In the genomic region with DNA sequence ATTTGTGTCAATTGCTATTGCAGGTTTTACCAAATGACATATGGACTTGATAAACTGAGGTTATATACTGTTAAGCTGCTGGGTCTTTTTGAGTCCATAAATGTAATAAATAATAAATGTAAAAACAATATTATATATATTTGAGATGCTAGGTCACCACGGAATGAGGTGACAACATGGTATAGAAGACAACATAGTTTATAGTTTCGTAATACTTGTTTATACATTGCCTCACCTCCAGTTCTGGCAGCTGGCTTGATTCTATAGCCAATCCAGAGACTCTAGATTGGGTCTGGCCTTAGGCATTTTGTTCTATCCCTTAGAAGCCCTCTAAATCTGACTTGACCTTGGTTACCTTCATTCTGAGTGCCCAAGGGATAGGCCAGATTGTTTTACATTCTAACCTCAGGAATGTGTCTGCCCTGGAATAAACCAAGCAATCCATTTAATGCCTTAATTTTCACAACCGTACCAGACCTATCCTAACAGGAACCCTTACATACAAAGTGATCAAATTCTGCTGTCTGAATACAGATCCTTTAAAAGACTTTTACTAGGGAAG, we compare ENCODE assay signal across 19 cellular contexts.
A peak's percentile ranks its signal among the peaks of the same experiment; 100 is the strongest.
DNase-seq lines count a peak whose midpoint lies in the region; ATAC-seq and TF ChIP-seq lines count a peak whose summit lies in the region.
"Had no signal": no experiment of that assay in that cellular context is flagged by ENCODE, and none has a peak within 500 bp of the region (broad histone marks: within the 10 kb centered on the region; RNA-seq: fewer than 3 reads in every experiment).

No MANE protein-coding gene starts in this region.

- no peaks in the 10 kb centered on the region for H3K27me3 Mint-ChIP-seq in CD8-positive, alpha-beta T cell (ENCODE audit: low read depth)
- H3K27me3 Mint-ChIP-seq: B cell had no signal

- no peak overlapping the region for H3K4ac ChIP-seq in mesenchymal stem cell (ENCODE audit: low read depth in 1 of 2, low read length in 2 of 2)

- no peaks in the 10 kb centered on the region for H3K9me3 ChIP-seq in mesenchymal stem cell (ENCODE audit: control insufficient read depth, low read length)
- no peaks in the 10 kb centered on the region for H3K9me3 ChIP-seq in CD8-positive, alpha-beta T cell (ENCODE audit: low read length)

- H3K27me3 ChIP-seq in mesenchymal stem cell (ENCODE audit: control insufficient read depth in 1 of 2, insufficient read depth in 1 of 2, low read length in 2 of 2) = no peaks in the 10 kb centered on the region
- H3K27me3 ChIP-seq in CD8-positive, alpha-beta T cell (ENCODE audit: insufficient read depth, low read length) = no peaks in the 10 kb centered on the region

- no peaks in the 10 kb centered on the region for H3K4me1 Mint-ChIP-seq in CD8-positive, alpha-beta T cell (ENCODE audit: low read depth)
- H3K4me1 Mint-ChIP-seq: B cell, CD14-positive monocyte had no signal

- no peak overlapping the region for H3K18ac ChIP-seq in mesenchymal stem cell (ENCODE audit: low read depth in 1 of 2, low read length in 2 of 2)

- H2BK120ac ChIP-seq in mesenchymal stem cell (ENCODE audit: low read depth, low read length) = no peak overlapping the region

- H3K27ac Mint-ChIP-seq in CD8-positive, alpha-beta T cell = no peak overlapping the region
- H3K27ac Mint-ChIP-seq: B cell, CD14-positive monocyte had no signal

- no peak overlapping the region for H4K91ac ChIP-seq in mesenchymal stem cell (ENCODE audit: low read length)

- ATAC-seq in HG02623 (IDR thresholded peaks at IDR 0.05; ENCODE audit: unreplicated experiment) (no peak), HG02678 (IDR thresholded peaks at IDR 0.05; ENCODE audit: unreplicated experiment) (no peak)
- ATAC-seq in CD8-positive, alpha-beta T cell = no peak
- ATAC-seq: GM12878 had no signal

- H3K9ac ChIP-seq in mesenchymal stem cell (ENCODE audit: low read length) = no peak overlapping the region

- CTCF ChIA-PET in CD8-positive, alpha-beta T cell (lab: Charles Lee) = no interaction called here

- H3K9me3 Mint-ChIP-seq in CD8-positive, alpha-beta T cell = no peaks in the 10 kb centered on the region

- peak; percentile 6 for DNase-seq in EH (ENCODE audit: low read depth)
- DNase-seq in M059J (ENCODE audit: low read depth) = peak; percentile 84
- peak; percentile 62 for DNase-seq in amniotic epithelial cell (ENCODE audit: low read depth)
- DNase-seq in mesenchymal stem cell = peak; percentile 20
- DNase-seq in head of caudate nucleus = no peak
- no peak for DNase-seq in CD8-positive, alpha-beta T cell
- DNase-seq: KBM-7, MV-4-11, NCI-H1105 treated with DMSO at 0.1 percent for 48 hours, NCI-H2081, NCI-H2171 treated with DMSO at 0.1 percent for 48 hours, NCI-H446, NCI-H526, Right ventricle myocardium superior had no signal

- no peak overlapping the region for H3K27ac ChIP-seq in mesenchymal stem cell (ENCODE audit: low read length, poor library complexity, severe bottlenecking)
- no peak overlapping the region for H3K27ac ChIP-seq in CD8-positive, alpha-beta T cell (ENCODE audit: low read depth, low read length)

- no peak overlapping the region for H2BK15ac ChIP-seq in mesenchymal stem cell (ENCODE audit: low read depth, poor library complexity, severe bottlenecking)

- no peak overlapping the region for H2AFZ ChIP-seq in mesenchymal stem cell (ENCODE audit: low read depth, low read length)

- no peak overlapping the region for H3K4me3 ChIP-seq in mesenchymal stem cell (ENCODE audit: insufficient read depth in 1 of 2, low read depth in 1 of 2, low read length in 2 of 2)
- no peak overlapping the region for H3K4me3 ChIP-seq in CD8-positive, alpha-beta T cell (ENCODE audit: low read depth, low read length)
- H3K4me3 ChIP-seq: GM12878 had no signal

- 89% methylated on average over 2 of the region's 3 CpGs for WGBS in mesenchymal stem cell

- no peak overlapping the region for H3K4me3 Mint-ChIP-seq in CD8-positive, alpha-beta T cell
- H3K4me3 Mint-ChIP-seq: B cell, CD14-positive monocyte had no signal

- H3K79me1 ChIP-seq in mesenchymal stem cell (replicated peaks; ENCODE audit: low read length, poor library complexity, severe bottlenecking) = no peaks in the 10 kb centered on the region

- H4K8ac ChIP-seq in mesenchymal stem cell (ENCODE audit: low read length) = no peak overlapping the region

- TF ChIP-seq CTCF in CD8-positive, alpha-beta T cell (IDR thresholded peaks at IDR 0.05) = no peak

- no peak overlapping the region for H3K23ac ChIP-seq in mesenchymal stem cell (ENCODE audit: low read length in 2 of 2)

- no peak overlapping the region for H3K4me2 ChIP-seq in mesenchymal stem cell (ENCODE audit: low read length, poor library complexity, severe bottlenecking)

- no peak overlapping the region for H2BK5ac ChIP-seq in mesenchymal stem cell (ENCODE audit: low read depth, low read length, poor library complexity, severe bottlenecking)

- H3K4me1 ChIP-seq in mesenchymal stem cell (ENCODE audit: control insufficient read depth, insufficient read depth, low read depth, low read length) = no peaks in the 10 kb centered on the region
- no peaks in the 10 kb centered on the region for H3K4me1 ChIP-seq in CD8-positive, alpha-beta T cell (ENCODE audit: insufficient read depth, low read length)

- no peaks in the 10 kb centered on the region for H3K36me3 ChIP-seq in mesenchymal stem cell (ENCODE audit: control insufficient read depth in 1 of 2, insufficient read depth in 2 of 2, low read depth in 1 of 2, low read length in 2 of 2)
- no peaks in the 10 kb centered on the region for H3K36me3 ChIP-seq in CD8-positive, alpha-beta T cell (ENCODE audit: insufficient read depth, low read length)

- H3K36me3 Mint-ChIP-seq in CD8-positive, alpha-beta T cell = no peaks in the 10 kb centered on the region
- H3K36me3 Mint-ChIP-seq: CD14-positive monocyte had no signal

- intact Hi-C loops in head of caudate nucleus (cut with DNase I) = no loop called here
- intact Hi-C loops in CD8-positive, alpha-beta T cell (cut with DNase I, micrococcal nuclease) = no loop called here

- H2BK12ac ChIP-seq in mesenchymal stem cell (ENCODE audit: low read length in 2 of 2) = no peak overlapping the region

- H3K14ac ChIP-seq in mesenchymal stem cell (ENCODE audit: low read length in 2 of 2) = no peak overlapping the region

- POLR2A ChIA-PET in CD8-positive, alpha-beta T cell (lab: Charles Lee) = no interaction called here

- H2AK5ac ChIP-seq in mesenchymal stem cell (ENCODE audit: low read length, severe bottlenecking) = no peak overlapping the region

Comparison
In these comparisons a context has a peak if more than half of its experiments do, and no peak if none do; other contexts are left out.
1. DNase-seq: peak in EH (single experiment), M059J (single experiment), amniotic epithelial cell (single experiment) and mesenchymal stem cell (single experiment); none in head of caudate nucleus (0 of 42) and CD8-positive, alpha-beta T cell (0 of 7).